ENCODE assay signal across 12 cellular contexts in genomic region chr12:50520808-50521207, GRCh38. TPM values are rescaled to one million over a fixed set of nuclear protein-coding genes. Genes with fewer than 3 reads are reported as not detected.
A peak's percentile ranks its signal among the peaks of the same experiment; 100 is the strongest.
DNase-seq lines count a peak whose midpoint lies in the region; ATAC-seq and TF ChIP-seq lines count a peak whose summit lies in the region.
"Had no signal": no experiment of that assay in that cellular context is flagged by ENCODE, and none has a peak within 500 bp of the region (broad histone marks: within the 10 kb centered on the region; RNA-seq: fewer than 3 reads in every experiment).

No MANE protein-coding gene starts in this region.

- H3K4me1 ChIP-seq in adrenal gland (replicated peaks in 1 of 2) (peaks cover 11 to 38% of the 10 kb centered on the region in 2 donors), right lobe of liver (peaks cover 0 to 51% (median 26%) of the 10 kb centered on the region in 4 donors), suprapubic skin (peaks cover 31% of the 10 kb centered on the region)

- TF ChIP-seq POLR2A in adrenal gland (IDR thresholded peaks at IDR 0.05) (peak in 1 of 2 donors; percentile 26), right lobe of liver (IDR thresholded peaks at IDR 0.05) (no peak), suprapubic skin (IDR thresholded peaks at IDR 0.05) (no peak)

- ATAC-seq in right lobe of liver = peak; percentile 38 to 54 (median 50)
- ATAC-seq in GM19328 (IDR thresholded peaks at IDR 0.05; ENCODE audit: unreplicated experiment) = no peak
- ATAC-seq in GM19023 (IDR thresholded peaks at IDR 0.05; ENCODE audit: unreplicated experiment) = no peak

- TF ChIP-seq CTCF in adrenal gland (IDR thresholded peaks at IDR 0.05) (no peak), right lobe of liver (IDR thresholded peaks at IDR 0.05) (no peak), suprapubic skin (IDR thresholded peaks at IDR 0.05) (no peak)

- intact Hi-C loops in adrenal gland (cut with DNase I) = no loop called here
- intact Hi-C loops in right lobe of liver (cut with DNase I) = no loop called here

- no peaks in the 10 kb centered on the region for H3K27me3 ChIP-seq in adrenal gland
- no peaks in the 10 kb centered on the region for H3K27me3 ChIP-seq in right lobe of liver
- no peaks in the 10 kb centered on the region for H3K27me3 ChIP-seq in suprapubic skin
- H3K27me3 ChIP-seq: tibial artery had no signal

- no peak for TF ChIP-seq EP300 in suprapubic skin (IDR thresholded peaks at IDR 0.05)

- H3K36me3 ChIP-seq in adrenal gland (replicated peaks in 1 of 2) (no peaks in the 10 kb centered on the region), right lobe of liver (no peaks in the 10 kb centered on the region), suprapubic skin (peaks cover 3% of the 10 kb centered on the region)
- H3K36me3 ChIP-seq: tibial artery had no signal

- H3K9me3 ChIP-seq in adrenal gland (replicated peaks in 1 of 3) (no peaks in the 10 kb centered on the region), right lobe of liver (no peaks in the 10 kb centered on the region), suprapubic skin (no peaks in the 10 kb centered on the region)
- H3K9me3 ChIP-seq: tibial artery had no signal

- peak overlapping the region in 1 of 4 donors; percentile 25 for H3K4me3 ChIP-seq in adrenal gland
- H3K4me3 ChIP-seq in right lobe of liver = no peak overlapping the region
- H3K4me3 ChIP-seq in suprapubic skin = no peak overlapping the region
- H3K4me3 ChIP-seq: tibial artery had no signal

- peak; percentile 13 for DNase-seq in activated CD8-positive, alpha-beta memory T cell treated with anti-CD3 and anti-CD28 coated beads for 24 hours
- DNase-seq in activated CD8-positive, alpha-beta memory T cell treated with anti-CD3 and anti-CD28 coated beads, Interleukin-2, amount 50 U/mL, for 4 hours = no peak
- DNase-seq in adrenal gland = peak in 5 of 7 donors; percentile 47 to 72 (median 55)
- no peak for DNase-seq in right lobe of liver
- DNase-seq in suprapubic skin (ENCODE audit: low spot score in 2 of 2) = no peak
- no peak for DNase-seq in NAMALWA (ENCODE audit: low spot score)
- DNase-seq: mesendoderm, NCI-H1417 treated with DMSO at 0.1 percent for 48 hours, tibial artery had no signal

- peak overlapping the region in 4 of 5 donors; percentile 59 to 79 (median 74) for H3K27ac ChIP-seq in adrenal gland
- H3K27ac ChIP-seq in right lobe of liver = peak overlapping the region; percentile 31 to 49 (median 40)
- peak overlapping the region; percentile 41 for H3K27ac ChIP-seq in suprapubic skin
- H3K27ac ChIP-seq: HL-60, tibial artery had no signal

- 26 to 36% (median 28%) methylated on average over 6 of the region's 6 CpGs for WGBS in adrenal gland, 4 donors
- 29% methylated on average over 6 of the region's 6 CpGs for WGBS in right lobe of liver (ENCODE audit: insufficient coverage, low coverage, low lambda C conversion rate, missing lambda C conversion rate)
- 57% methylated on average over 6 of the region's 6 CpGs for WGBS in suprapubic skin

RNA-seq across cellular contexts. Expression of gene DIP2B, which starts 16.0 kb away (rescaled TPM):
- 10 to 100 TPM; 17.6 to 46.6 (median 34.0) TPM for total RNA-seq in adrenal gland
- polyA plus RNA-seq in adrenal gland = 10 to 100 TPM in 1 of 3 donors, 1 to 10 TPM in 2; 3.4 to 12.9 (median 5.2) TPM
- total RNA-seq in right lobe of liver = 10 to 100 TPM; 11.1 to 24.0 (median 14.8) TPM
- total RNA-seq in suprapubic skin = 10 to 100 TPM; 68.6 to 97.2 (median 73.7) TPM

Comparison
In these comparisons a context has a peak if more than half of its experiments do, and no peak if none do; other contexts are left out.
1. DNase-seq: peak in activated CD8-positive, alpha-beta memory T cell treated with anti-CD3 and anti-CD28 coated beads for 24 hours (single experiment) and adrenal gland (5 of 7); none in activated CD8-positive, alpha-beta memory T cell treated with anti-CD3 and anti-CD28 coated beads, Interleukin-2, amount 50 U/mL, for 4 hours (single experiment), right lobe of liver (0 of 3), suprapubic skin (0 of 2) and NAMALWA (single experiment).
2. ATAC-seq: peak in right lobe of liver (4 of 4); none in GM19328 (single experiment) and GM19023 (single experiment).
3. Peak in every context shown above with its lines, with median percentiles within 50 percentile points of each other: H3K27ac ChIP-seq.